Comparison of ENCODE assay signal across 9 cellular contexts in the genomic region with DNA sequence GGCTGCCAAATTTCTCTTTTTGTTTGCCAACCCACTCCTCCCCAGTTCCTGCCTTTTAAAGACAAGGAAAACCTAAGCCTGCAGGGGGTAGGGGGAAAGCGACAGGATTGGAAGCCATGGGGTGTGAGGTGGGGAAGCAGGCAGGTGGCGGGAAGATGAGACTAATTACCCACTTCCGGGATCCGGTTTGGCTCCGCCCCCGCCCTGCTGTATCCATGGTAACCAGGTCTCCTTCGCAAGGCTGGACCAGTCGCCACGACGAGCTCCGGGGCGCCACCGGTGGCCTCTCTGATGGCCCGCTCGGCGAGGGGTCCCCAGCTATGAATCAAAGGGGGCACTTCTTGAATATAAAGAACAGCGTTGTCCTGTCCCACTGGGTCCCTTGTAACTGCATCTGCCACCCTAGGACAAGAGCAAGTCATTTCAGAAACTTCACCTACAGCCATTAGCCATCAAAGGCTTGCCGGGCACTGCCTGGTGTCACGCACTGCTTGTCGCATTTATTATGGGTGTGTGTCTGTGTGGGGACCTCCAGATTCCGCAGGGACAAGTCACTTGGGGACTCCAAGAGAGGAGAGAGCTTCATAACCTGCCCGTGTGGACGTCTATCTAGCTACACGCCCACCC. TPM values are rescaled to one million over a fixed set of nuclear protein-coding genes. Genes with fewer than 3 reads are reported as not detected.
DNase-seq lines count a peak whose midpoint lies in the region; ATAC-seq, FAIRE-seq and TF ChIP-seq lines count a peak whose summit lies in the region.
"Had no signal": no experiment of that assay in that cellular context is flagged by ENCODE, and none has a peak within 500 bp of the region (broad histone marks: within the 10 kb centered on the region; RNA-seq: fewer than 3 reads in every experiment).

No MANE protein-coding gene starts in this region.

- H3K36me3 ChIP-seq in OCI-LY1 (ENCODE audit: insufficient read depth, low read length) (no peaks in the 10 kb centered on the region), ovary (no peaks in the 10 kb centered on the region)
- H3K36me3 ChIP-seq: cardiac muscle cell had no signal

- no peaks in the 10 kb centered on the region for H3K9me2 ChIP-seq in OCI-LY1 (ENCODE audit: low read depth, low read length)

- H3K4me3 Mint-ChIP-seq in progenitor cell of endocrine pancreas (ENCODE audit: low read depth), result no peak overlapping the region

- peak overlapping the region; percentile 53 for H3K4me2 ChIP-seq in OCI-LY1 (ENCODE audit: low read length)

- H3K4me1 ChIP-seq in OCI-LY1 (ENCODE audit: insufficient read depth, low read length, severe bottlenecking) (peaks cover 5% of the 10 kb centered on the region), ovary (ENCODE audit: insufficient read depth) (no peaks in the 10 kb centered on the region)

- no peaks in the 10 kb centered on the region for H3K4me1 Mint-ChIP-seq in progenitor cell of endocrine pancreas (ENCODE audit: low read depth)

- H3K4me3 ChIP-seq in OCI-LY1 (ENCODE audit: low read depth, low read length, poor library complexity, severe bottlenecking) (peak overlapping the region; percentile 16), ovary (no peak overlapping the region)
- H3K4me3 ChIP-seq: cardiac muscle cell had no signal

- ATAC-seq in HG03565 (IDR thresholded peaks at IDR 0.05; ENCODE audit: unreplicated experiment) (no peak), HG02973 (IDR thresholded peaks at IDR 0.05; ENCODE audit: unreplicated experiment) (no peak)

- H3K27me3 ChIP-seq in OCI-LY1 (ENCODE audit: insufficient read depth, low read length) (peaks cover 11% of the 10 kb centered on the region; the same call in 1 of the 2 replicates), ovary (no peaks in the 10 kb centered on the region)
- H3K27me3 ChIP-seq: cardiac muscle cell had no signal

- no peaks in the 10 kb centered on the region for H3F3A ChIP-seq in OCI-LY1 (ENCODE audit: insufficient read depth, low read length)

- H3K27ac Mint-ChIP-seq in progenitor cell of endocrine pancreas, result no peak overlapping the region

- FAIRE-seq in GM19239 (lab: Jason Lieb, UNC), result no peak

- TF ChIP-seq CTCF in OCI-LY1 (IDR thresholded peaks at IDR 0.05; ENCODE audit: low read length) (peak; percentile 24), progenitor cell of endocrine pancreas (IDR thresholded peaks at IDR 0.05; ENCODE audit: unreplicated experiment) (no peak), ovary (IDR thresholded peaks at IDR 0.05) (no peak)

- no peak for TF ChIP-seq POLR2A in ovary (IDR thresholded peaks at IDR 0.05)

- no peaks in the 10 kb centered on the region for H3K9me3 ChIP-seq in OCI-LY1 (ENCODE audit: low read length)
- H3K9me3 ChIP-seq in ovary, result no peaks in the 10 kb centered on the region

- H4K20me1 ChIP-seq in OCI-LY1 (ENCODE audit: insufficient read depth, low read length), result no peaks in the 10 kb centered on the region

- 16 to 22% (median 18%) methylated on average over 24 of the region's 24 CpGs for WGBS in ovary, 3 donors

- no peaks in the 10 kb centered on the region for H3K79me2 ChIP-seq in OCI-LY1 (ENCODE audit: insufficient read depth, low read length)

- TF ChIP-seq EP300 in ovary (IDR thresholded peaks at IDR 0.05), result no peak

- H2AFZ ChIP-seq in OCI-LY1 (ENCODE audit: low read length), result no peak overlapping the region

- H3K27me3 Mint-ChIP-seq in progenitor cell of endocrine pancreas, result peaks cover 13% of the 10 kb centered on the region

- H3K27ac ChIP-seq in OCI-LY1 (ENCODE audit: low read depth, low read length, poor library complexity, severe bottlenecking) (no peak overlapping the region), ovary (no peak overlapping the region)
- H3K27ac ChIP-seq: cardiac muscle cell had no signal

- intact Hi-C loops in ovary (cut with DNase I), result no loop called here

- DNase-seq in GM19239 (ENCODE audit: insufficient read length, low spot score) (peak; percentile 21), progenitor cell of endocrine pancreas (ENCODE audit: low spot score, unreplicated experiment) (peak; percentile 29), SIG-M5 treated with dmso at 0.1 percent for 504 hours (lab: John Stamatoyannopoulos, UW; ENCODE audit: unreplicated experiment) (no peak), ovary (no peak)
- peak; percentile 58 for DNase-seq in activated naive CD4-positive, alpha-beta T cell treated with anti-CD3 and anti-CD28 coated beads, Interleukin-2, amount 50 U/mL, for 16 hours

- H3K9me3 Mint-ChIP-seq in progenitor cell of endocrine pancreas (ENCODE audit: low read depth), result no peaks in the 10 kb centered on the region

- H3K36me3 Mint-ChIP-seq in progenitor cell of endocrine pancreas (ENCODE audit: insufficient read depth), result no peaks in the 10 kb centered on the region

- H3K9ac ChIP-seq in OCI-LY1 (ENCODE audit: low read length), result no peak overlapping the region

RNA-seq across cellular contexts. Expression of a gene that starts 55.4 kb away (rescaled TPM):
- 31.0 and 32.3 TPM in 2 replicates for total RNA-seq in progenitor cell of endocrine pancreas
- 10 to 100 TPM; 12.0 to 17.1 (median 13.6) TPM for total RNA-seq in ovary
- 1 to 10 TPM; 4.4 to 8.5 TPM for polyA plus RNA-seq in ovary

Comparison
In these comparisons a context has a peak if more than half of its experiments do, and no peak if none do; other contexts are left out.
1. DNase-seq: peak in GM19239 (single experiment), activated naive CD4-positive, alpha-beta T cell treated with anti-CD3 and anti-CD28 coated beads, Interleukin-2, amount 50 U/mL, for 16 hours (single experiment) and progenitor cell of endocrine pancreas (single experiment); none in SIG-M5 treated with dmso at 0.1 percent for 504 hours (single experiment) and ovary (0 of 5).